Comparison of ENCODE assay signal across 1 cellular context in the genomic region with DNA sequence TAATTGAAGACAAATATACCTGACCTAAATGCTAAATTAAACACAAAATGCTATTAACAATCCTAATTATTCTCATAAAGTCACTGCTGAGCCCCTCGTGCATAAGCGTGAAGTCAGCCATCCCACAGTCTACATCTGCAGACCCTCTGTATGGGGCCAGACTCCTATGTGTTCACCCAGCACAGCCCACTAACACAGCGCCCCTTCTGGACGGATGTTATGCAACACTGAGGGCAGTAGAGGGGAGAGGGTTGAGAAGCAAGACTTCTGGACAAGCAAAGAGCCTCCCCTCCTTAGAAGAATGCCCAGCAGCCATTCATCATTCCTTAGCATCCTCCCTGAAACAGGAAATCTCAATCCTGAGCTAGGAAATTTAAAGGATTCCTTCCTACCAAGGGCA.
TF ChIP-seq lines count a peak whose summit lies in the region.

No MANE protein-coding gene starts in this region.

TF ChIP-seq in GM12878, 131 proteins besides CTCF, POLR2A, EP300 and RAD21 (continued from another document):
- TF ChIP-seq, protein P1, sequence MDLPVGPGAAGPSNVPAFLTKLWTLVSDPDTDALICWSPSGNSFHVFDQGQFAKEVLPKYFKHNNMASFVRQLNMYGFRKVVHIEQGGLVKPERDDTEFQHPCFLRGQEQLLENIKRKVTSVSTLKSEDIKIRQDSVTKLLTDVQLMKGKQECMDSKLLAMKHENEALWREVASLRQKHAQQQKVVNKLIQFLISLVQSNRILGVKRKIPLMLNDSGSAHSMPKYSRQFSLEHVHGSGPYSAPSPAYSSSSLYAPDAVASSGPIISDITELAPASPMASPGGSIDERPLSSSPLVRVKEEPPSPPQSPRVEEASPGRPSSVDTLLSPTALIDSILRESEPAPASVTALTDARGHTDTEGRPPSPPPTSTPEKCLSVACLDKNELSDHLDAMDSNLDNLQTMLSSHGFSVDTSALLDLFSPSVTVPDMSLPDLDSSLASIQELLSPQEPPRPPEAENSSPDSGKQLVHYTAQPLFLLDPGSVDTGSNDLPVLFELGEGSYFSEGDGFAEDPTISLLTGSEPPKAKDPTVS (IDR thresholded peaks at IDR 0.05; ENCODE audit: low read depth, low read length): no peak
